In genomic region chr9:89445135-89445797, GRCh38 we compare ENCODE assay signal across 16 cellular contexts. TPM values are rescaled to one million over a fixed set of nuclear protein-coding genes. Genes with fewer than 3 reads are reported as not detected.
A peak's percentile ranks its signal among the peaks of the same experiment; 100 is the strongest.
DNase-seq lines count a peak whose midpoint lies in the region; ATAC-seq, FAIRE-seq and TF ChIP-seq lines count a peak whose summit lies in the region.
"Had no signal": no experiment of that assay in that cellular context is flagged by ENCODE, and none has a peak within 500 bp of the region (broad histone marks: within the 10 kb centered on the region; RNA-seq: fewer than 3 reads in every experiment).

No MANE protein-coding gene starts in this region.

- no peaks in the 10 kb centered on the region for H3K9me3 ChIP-seq in H1 (ENCODE audit: insufficient read depth in 2 of 2, low read depth in 1 of 2, low read length in 1 of 2)
- H3K9me3 ChIP-seq: esophagus muscularis mucosa had no signal

- H3K23ac ChIP-seq in H1 (ENCODE audit: insufficient read length): no peak overlapping the region

- TF ChIP-seq RAD21 in H1 (IDR thresholded peaks at IDR 0.05 in 1 of 2, conservative IDR thresholded peaks at IDR 0.05 in 1 of 2; ENCODE audit: low read depth in 2 of 2, low read length in 2 of 2): no peak

- H3K36me3 Mint-ChIP-seq in activated CD4-positive, alpha-beta T cell treated with anti-CD3 and anti-CD28 coated beads for 36 hours (ENCODE audit: low read depth): peaks cover 72% of the 10 kb centered on the region
- peaks cover 76% of the 10 kb centered on the region for H3K36me3 Mint-ChIP-seq in activated CD4-positive, alpha-beta memory T cell treated with anti-CD3 and anti-CD28 coated beads, Interleukin-2, amount 10 ng/mL, durations not matched to agents 7 days and 5 days (ENCODE audit: low read depth)
- peaks cover 88% of the 10 kb centered on the region for H3K36me3 Mint-ChIP-seq in stimulated activated effector memory CD8-positive, alpha-beta T cell treated with anti-CD3 and anti-CD28 coated beads, Interleukin-12 subunit alpha, Interleukin-12 subunit beta, amount 100 ng/mL, for 72 hours

- POLR2A ChIA-PET in activated CD4-positive, alpha-beta T cell treated with anti-CD3 and anti-CD28 coated beads for 36 hours (lab: Charles Lee): interaction anchor here (0.6 to 1.3 kb wide), 5 partner anchors 14 to 91 kb away, joined by 3 to 5 read pairs (median 3); no protein-coding TSS in a partner anchor
- POLR2A ChIA-PET in activated CD4-positive, alpha-beta memory T cell treated with anti-CD3 and anti-CD28 coated beads, Interleukin-2, amount 10 ng/mL, durations not matched to agents 7 days and 5 days (lab: Charles Lee): interaction anchor here (1.1 to 3.6 kb wide), 9 partner anchors 11 to 104 kb away, joined by 3 to 12 read pairs (median 5); no protein-coding TSS in a partner anchor
- POLR2A ChIA-PET in H1 (lab: Charles Lee; ENCODE audit: partially characterized antibody): interaction anchor here (0.8 to 1.6 kb wide), 3 partner anchors 10 to 57 kb away, joined by 4 to 5 read pairs (median 4); no protein-coding TSS in a partner anchor

- H3K79me2 ChIP-seq in H1 (ENCODE audit: control insufficient read depth in 1 of 2, insufficient read depth in 2 of 2, low read length in 2 of 2): peaks cover 0 to 50% of the 10 kb centered on the region in 2 experiments; a peak in 2 of 4 replicates

- H4K8ac ChIP-seq in H1 (ENCODE audit: extremely low read depth, insufficient read depth, low read length): no peak overlapping the region

- TF ChIP-seq EP300 in H1 (IDR thresholded peaks at IDR 0.05; ENCODE audit: borderline replicate concordance in 1 of 2, low read depth in 2 of 2, low read length in 2 of 2): no peak

- H3K4me2 ChIP-seq in H1 (ENCODE audit: insufficient read depth in 1 of 2, low read depth in 2 of 2, low read length in 2 of 2): no peak overlapping the region

- H3K27ac ChIP-seq in H1 (ENCODE audit: low read depth, low read length): no peak overlapping the region
- H3K27ac ChIP-seq: esophagus muscularis mucosa had no signal

- H2BK120ac ChIP-seq in H1 (replicated peaks; ENCODE audit: low read depth, low read length): no peak overlapping the region

- peaks cover 97% of the 10 kb centered on the region for H3K4me1 Mint-ChIP-seq in activated CD4-positive, alpha-beta T cell treated with anti-CD3 and anti-CD28 coated beads for 36 hours
- H3K4me1 Mint-ChIP-seq in activated CD4-positive, alpha-beta memory T cell treated with anti-CD3 and anti-CD28 coated beads, Interleukin-2, amount 10 ng/mL, durations not matched to agents 7 days and 5 days: peaks cover 93% of the 10 kb centered on the region
- peaks cover 100% of the 10 kb centered on the region for H3K4me1 Mint-ChIP-seq in stimulated activated effector memory CD8-positive, alpha-beta T cell treated with anti-CD3 and anti-CD28 coated beads, Interleukin-12 subunit alpha, Interleukin-12 subunit beta, amount 100 ng/mL, for 72 hours

- no peak overlapping the region for H4K5ac ChIP-seq in H1 (ENCODE audit: insufficient read length, low read depth, low read length)

- no peaks in the 10 kb centered on the region for H3K23me2 ChIP-seq in H1 (ENCODE audit: low read depth, low read length)

- TF ChIP-seq CTCF in H1 (IDR thresholded peaks at IDR 0.05; ENCODE audit: control extremely low read depth in 1 of 3, insufficient read depth in 1 of 3, low read depth in 1 of 3, low read length in 3 of 3) (no peak), GM10266 (IDR thresholded peaks at IDR 0.05; ENCODE audit: control insufficient read depth, insufficient read depth, low read depth, missing control alignments) (no peak)

- no peaks in the 10 kb centered on the region for H3K27me3 Mint-ChIP-seq in activated CD4-positive, alpha-beta T cell treated with anti-CD3 and anti-CD28 coated beads for 36 hours
- no peaks in the 10 kb centered on the region for H3K27me3 Mint-ChIP-seq in activated CD4-positive, alpha-beta memory T cell treated with anti-CD3 and anti-CD28 coated beads, Interleukin-2, amount 10 ng/mL, durations not matched to agents 7 days and 5 days

- H2BK5ac ChIP-seq in H1 (ENCODE audit: low read depth, low read length): no peak overlapping the region

- intact Hi-C loops in activated CD4-positive, alpha-beta T cell treated with anti-CD3 and anti-CD28 coated beads for 36 hours (cut with DNase I, micrococcal nuclease): loop anchor here in 1 of 2 experiments (2.0 kb wide), 1 partner anchor 26 kb away; no protein-coding TSS in a partner anchor

- H3K4me3 ChIP-seq in H1 (ENCODE audit: extremely low read depth in 1 of 4, insufficient read depth in 2 of 4, low read depth in 3 of 4, low read length in 4 of 4): no peak overlapping the region
- H3K4me3 ChIP-seq: esophagus muscularis mucosa had no signal

- H3K36me3 ChIP-seq in H1 (ENCODE audit: control insufficient read depth in 2 of 4, insufficient read depth in 4 of 4, low read length in 3 of 4): peaks cover 0 to 2% (median 0%) of the 10 kb centered on the region in 4 experiments; a peak in 3 of 8 replicates
- H3K36me3 ChIP-seq: esophagus muscularis mucosa had no signal

- H3K27me3 ChIP-seq in H1 (replicated peaks in 1 of 4; ENCODE audit: control insufficient read depth in 3 of 4, extremely low read depth in 1 of 4, insufficient read depth in 3 of 4, low read length in 3 of 4): no peaks in the 10 kb centered on the region
- H3K27me3 ChIP-seq: esophagus muscularis mucosa had no signal

- no peak overlapping the region for H3K4me3 Mint-ChIP-seq in activated CD4-positive, alpha-beta T cell treated with anti-CD3 and anti-CD28 coated beads for 36 hours
- H3K4me3 Mint-ChIP-seq in activated CD4-positive, alpha-beta memory T cell treated with anti-CD3 and anti-CD28 coated beads, Interleukin-2, amount 10 ng/mL, durations not matched to agents 7 days and 5 days: no peak overlapping the region
- H3K4me3 Mint-ChIP-seq in stimulated activated effector memory CD8-positive, alpha-beta T cell treated with anti-CD3 and anti-CD28 coated beads, Interleukin-12 subunit alpha, Interleukin-12 subunit beta, amount 100 ng/mL, for 72 hours: peak overlapping the region; percentile 32

- ATAC-seq in activated CD4-positive, alpha-beta T cell treated with anti-CD3 and anti-CD28 coated beads for 36 hours: no peak
- ATAC-seq in stimulated activated effector memory CD8-positive, alpha-beta T cell treated with anti-CD3 and anti-CD28 coated beads, Interleukin-12 subunit alpha, Interleukin-12 subunit beta, amount 100 ng/mL, for 72 hours: no peak
- ATAC-seq in GM21360 (IDR thresholded peaks at IDR 0.05; ENCODE audit: unreplicated experiment): no peak

- no peak overlapping the region for H3K56ac ChIP-seq in H1 (replicated peaks; ENCODE audit: insufficient read length, low read depth, low read length)

- CTCF ChIA-PET in activated CD4-positive, alpha-beta T cell treated with anti-CD3 and anti-CD28 coated beads for 36 hours (lab: Charles Lee): interaction anchor here (0.8 to 14.9 kb wide), 7 partner anchors 11 to 104 kb away, joined by 3 to 118 read pairs (median 4); no protein-coding TSS in a partner anchor
- CTCF ChIA-PET in activated CD4-positive, alpha-beta memory T cell treated with anti-CD3 and anti-CD28 coated beads, Interleukin-2, amount 10 ng/mL, durations not matched to agents 7 days and 5 days (lab: Charles Lee): interaction anchor here (0.7 to 2.0 kb wide), 5 partner anchors 10 to 104 kb away, joined by 3 to 13 read pairs (median 4); no protein-coding TSS in a partner anchor
- CTCF ChIA-PET in H1 (lab: Charles Lee; ENCODE audit: partially characterized antibody): interaction anchor here (1.3 to 2.8 kb wide), 6 partner anchors 9 to 119 kb away, joined by 3 to 18 read pairs (median 4); no protein-coding TSS in a partner anchor

- no peak overlapping the region for H2BK20ac ChIP-seq in H1 (ENCODE audit: low read length)

- H4K91ac ChIP-seq in H1 (replicated peaks; ENCODE audit: insufficient read length, low read length): no peak overlapping the region

- no peak for DNase-seq in activated CD4-positive, alpha-beta T cell treated with anti-CD3 and anti-CD28 coated beads for 36 hours
- no peak for DNase-seq in activated CD4-positive, alpha-beta T cell treated with anti-CD3 and anti-CD28 coated beads for 1 hour
- DNase-seq in activated CD4-positive, alpha-beta memory T cell treated with anti-CD3 and anti-CD28 coated beads, Interleukin-2, amount 10 ng/mL, durations not matched to agents 7 days and 5 days: no peak
- no peak for DNase-seq in H1 (ENCODE audit: low read depth in 1 of 2, low spot score in 2 of 2)
- no peak for DNase-seq in stimulated activated effector memory CD8-positive, alpha-beta T cell treated with anti-CD3 and anti-CD28 coated beads, Interleukin-12 subunit alpha, Interleukin-12 subunit beta, amount 100 ng/mL, for 72 hours (ENCODE audit: low spot score in 2 of 2)
- DNase-seq in mucosa of gallbladder (ENCODE audit: low spot score): no peak
- DNase-seq in GM10266 (ENCODE audit: extremely low spot score): no peak
- DNase-seq: activated CD4-positive, alpha-beta T cell treated with anti-CD3 and anti-CD28 coated beads, Interleukin-2, amount 50 U/mL, for 48 hours; Calu3; GOT3; retina; T1000 had no signal

- no peak overlapping the region for H3K18ac ChIP-seq in H1 (ENCODE audit: extremely low read depth, low read length)

- peak overlapping the region; percentile 94 for H3K27ac Mint-ChIP-seq in activated CD4-positive, alpha-beta T cell treated with anti-CD3 and anti-CD28 coated beads for 36 hours
- H3K27ac Mint-ChIP-seq in activated CD4-positive, alpha-beta memory T cell treated with anti-CD3 and anti-CD28 coated beads, Interleukin-2, amount 10 ng/mL, durations not matched to agents 7 days and 5 days: peak overlapping the region; percentile 73
- peak overlapping the region; percentile 90 for H3K27ac Mint-ChIP-seq in stimulated activated effector memory CD8-positive, alpha-beta T cell treated with anti-CD3 and anti-CD28 coated beads, Interleukin-12 subunit alpha, Interleukin-12 subunit beta, amount 100 ng/mL, for 72 hours

- no peak overlapping the region for H2AFZ ChIP-seq in H1 (ENCODE audit: low read length)

- H3K9ac ChIP-seq in H1 (replicated peaks in 1 of 4; ENCODE audit: extremely low read depth in 1 of 4, low read depth in 3 of 4, low read length in 3 of 4): no peak overlapping the region

- WGBS in H1 (ENCODE audit: extremely low coverage in 1 of 2, insufficient coverage in 1 of 2, insufficient read length in 1 of 2, insufficient replicate concordance in 2 of 2, low coverage in 1 of 2, low lambda C conversion rate in 2 of 2, missing lambda C conversion rate in 1 of 2), 2 experiments: 96% methylated on average over 11 of the region's 11 CpGs; no CpG with 5 or more reads in 1 of the 2 experiments

- H3K79me1 ChIP-seq in H1 (ENCODE audit: low read depth, low read length): peaks cover 18% of the 10 kb centered on the region

- H3K4ac ChIP-seq in H1 (replicated peaks; ENCODE audit: insufficient read length, low read depth, low read length): peak overlapping the region; percentile 24

- H3K4me1 ChIP-seq in H1 (replicated peaks in 1 of 4; ENCODE audit: control insufficient read depth in 3 of 4, insufficient read depth in 4 of 4, low read length in 3 of 4): peaks cover 0 to 30% (median 4%) of the 10 kb centered on the region in 4 experiments; a peak in 6 of 7 replicates

- no peak overlapping the region for H2BK12ac ChIP-seq in H1 (ENCODE audit: low read depth, low read length)

- no peak overlapping the region for H2AK5ac ChIP-seq in H1 (ENCODE audit: low read depth, low read length)

- no peak overlapping the region for H2BK15ac ChIP-seq in H1 (ENCODE audit: low read length)

- TF ChIP-seq POLR2A in H1 (IDR thresholded peaks at IDR 0.05; ENCODE audit: control extremely low read depth in 1 of 2, low read depth in 2 of 2, low read length in 2 of 2): no peak

- H4K20me1 ChIP-seq in H1 (replicated peaks in 1 of 2; ENCODE audit: control insufficient read depth in 1 of 2, insufficient read depth in 2 of 2, low read length in 2 of 2): peaks cover 8% of the 10 kb centered on the region in 2 experiments

- no peak overlapping the region for H3K14ac ChIP-seq in H1 (ENCODE audit: insufficient read length)

- FAIRE-seq in H1 (lab: Jason Lieb, UNC): no peak
- FAIRE-seq: A204.1, colon had no signal

- H3K9me3 Mint-ChIP-seq in activated CD4-positive, alpha-beta T cell treated with anti-CD3 and anti-CD28 coated beads for 36 hours (ENCODE audit: low read depth): no peaks in the 10 kb centered on the region
- H3K9me3 Mint-ChIP-seq in activated CD4-positive, alpha-beta memory T cell treated with anti-CD3 and anti-CD28 coated beads, Interleukin-2, amount 10 ng/mL, durations not matched to agents 7 days and 5 days: no peaks in the 10 kb centered on the region
- H3K9me3 Mint-ChIP-seq in stimulated activated effector memory CD8-positive, alpha-beta T cell treated with anti-CD3 and anti-CD28 coated beads, Interleukin-12 subunit alpha, Interleukin-12 subunit beta, amount 100 ng/mL, for 72 hours: no peaks in the 10 kb centered on the region

RNA-seq across cellular contexts. Expression of gene SEMA4D, which starts 52.6 kb away (rescaled TPM):
- 100 to 1,000 TPM; 215 to 226 TPM for total RNA-seq in activated CD4-positive, alpha-beta T cell treated with anti-CD3 and anti-CD28 coated beads for 36 hours
- total RNA-seq in activated CD4-positive, alpha-beta memory T cell treated with anti-CD3 and anti-CD28 coated beads, Interleukin-2, amount 10 ng/mL, durations not matched to agents 7 days and 5 days: 100 to 1,000 TPM; 339 to 350 TPM
- 63.1 and 70.4 TPM in 2 replicates for total RNA-seq in H1 (2021; fragmentation: NEBNext Ultra II Directional; extraction: Animal tissue kit (Norgen Biotek cat#: 25700))
- 21.0 and 34.3 TPM in 2 replicates for polyA plus RNA-seq in H1 (2011; rRNA removed)
- 22.5 TPM for polyA plus RNA-seq in H1 (2011; cell fraction: cytosol; rRNA removed)
- 77.9 TPM for polyA plus RNA-seq in H1 (2011; cell fraction: nucleus; rRNA removed)
- 37.1 to 43.6 TPM (median 42.0 TPM) in 4 replicates for polyA plus RNA-seq in H1 (2012, experiment 1 of 2)
- polyA plus RNA-seq in H1 (2012, experiment 2 of 2): 17.8 TPM
- 49.6 TPM for polyA plus RNA-seq in H1 (2013, experiment 1 of 2)
- polyA plus RNA-seq in H1 (2013, experiment 2 of 2): 47.0 TPM
- polyA minus RNA-seq in H1 (2011; rRNA and poly(A)+ RNA removed): 28.5 and 31.1 TPM in 2 replicates
- 39.3 TPM for polyA minus RNA-seq in H1 (2011; cell fraction: cytosol; rRNA and poly(A)+ RNA removed)
- polyA minus RNA-seq in H1 (2011; cell fraction: nucleus; rRNA and poly(A)+ RNA removed): 60.8 TPM
- total RNA-seq in mucosa of gallbladder: 66.2 TPM
